ENCODE assay signal across 8 cellular contexts in the genomic region with DNA sequence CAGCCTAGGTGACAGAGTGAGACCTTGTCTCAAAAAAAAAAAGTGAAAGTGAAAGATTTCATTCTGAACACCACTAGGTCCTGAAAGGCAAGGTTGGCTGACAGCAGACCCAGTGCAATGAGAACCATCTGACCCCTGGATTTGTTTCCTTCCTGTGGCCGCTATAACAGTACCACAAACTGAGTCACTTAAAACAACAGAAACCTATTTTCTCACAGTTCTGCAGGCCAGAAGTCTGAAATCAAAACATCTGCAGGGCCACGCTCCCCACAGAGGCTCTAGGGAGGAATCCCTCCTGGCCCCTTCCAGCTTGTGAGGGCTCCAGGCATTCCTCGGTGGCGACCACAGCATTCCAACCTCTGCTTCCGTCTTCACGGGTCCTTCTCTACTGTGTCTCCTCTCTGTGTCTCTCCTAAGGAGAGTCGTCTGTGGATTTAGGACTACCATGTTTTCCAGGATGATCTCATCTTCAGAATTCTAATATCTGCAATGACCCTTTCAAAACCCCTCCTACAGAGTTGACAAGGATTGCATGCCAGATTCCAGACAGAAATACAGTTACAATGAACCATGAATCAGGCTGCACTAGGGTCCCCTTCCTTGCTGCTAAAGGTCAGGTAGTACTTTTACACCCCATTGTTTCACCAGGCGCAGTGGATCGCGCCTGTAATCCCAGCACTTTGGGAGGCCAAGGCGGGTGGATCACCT.
DNase-seq lines count a peak whose midpoint lies in the region; ATAC-seq and TF ChIP-seq lines count a peak whose summit lies in the region.
"Not testable (repeated sequence)": the region's sequence is repeated elsewhere in the genome, so short reads cannot be mapped to it uniquely, and the experiment has no call there.

No MANE protein-coding gene starts in this region.

- not testable (repeated sequence) for H3K4me3 ChIP-seq in NT2/D1 (ENCODE audit: insufficient read length, low read depth); epithelial cell of proximal tubule (ENCODE audit: low read depth, low read length); mesodermal cell (ENCODE audit: extremely low read depth, insufficient read depth, low read length, poor library complexity, severe bottlenecking)

- peak; percentile 65 for DNase-seq in GM10248 (ENCODE audit: extremely low spot score)
- DNase-seq in NT2/D1 (ENCODE audit: low read depth, low spot score), result peak; percentile 62
- DNase-seq in activated T-cell treated with anti-CD3 and anti-CD28 coated beads, Interleukin-2, amount 50 U/mL, for 72 hours, result peak; percentile 39 to 59
- DNase-seq in epithelial cell of proximal tubule (ENCODE audit: low read depth), result peak; percentile 20
- not testable (repeated sequence) for DNase-seq in type B pancreatic cell (ENCODE audit: extremely low spot score, unreplicated experiment)

- not testable (repeated sequence) for H3K9me3 Mint-ChIP-seq in activated T-cell treated with anti-CD3 and anti-CD28 coated beads, Interleukin-2, amount 50 U/mL, for 72 hours; type B pancreatic cell

- H3K9ac ChIP-seq in NT2/D1 (ENCODE audit: insufficient read length, low read depth), result not testable (repeated sequence)

- H3K4me3 Mint-ChIP-seq in activated T-cell treated with anti-CD3 and anti-CD28 coated beads, Interleukin-2, amount 50 U/mL, for 72 hours, result peak overlapping the region; percentile 45 to 57
- peak overlapping the region; percentile 11 for H3K4me3 Mint-ChIP-seq in type B pancreatic cell

- H3K4me1 Mint-ChIP-seq in activated T-cell treated with anti-CD3 and anti-CD28 coated beads, Interleukin-2, amount 50 U/mL, for 72 hours (ENCODE audit: low read depth), result peaks cover 16% of the 10 kb centered on the region
- peaks cover 16% of the 10 kb centered on the region for H3K4me1 Mint-ChIP-seq in type B pancreatic cell (ENCODE audit: unreplicated experiment)

- WGBS in mesodermal cell (ENCODE audit: insufficient coverage in 2 of 2), 2 experiments, result 40 to 47% methylated on average over 6 to 10 of the region's 11 CpGs

- not testable (repeated sequence) for H3K36me3 Mint-ChIP-seq in activated T-cell treated with anti-CD3 and anti-CD28 coated beads, Interleukin-2, amount 50 U/mL, for 72 hours (ENCODE audit: insufficient read depth in 2 of 2); type B pancreatic cell

- CTCF ChIA-PET in GM10248 (lab: Yijun Ruan, JAX), result not testable (repeated sequence)

- H3K27me3 ChIP-seq in NT2/D1 (ENCODE audit: insufficient read depth, insufficient read length), result not testable (repeated sequence)

- TF ChIP-seq CTCF in GM10248 (IDR thresholded peaks at IDR 0.05; ENCODE audit: control extremely low read depth, extremely low read depth, low read depth, missing control alignments); epithelial cell of proximal tubule (conservative IDR thresholded peaks at IDR 0.05; ENCODE audit: low read depth, low read length); type B pancreatic cell (conservative IDR thresholded peaks at IDR 0.05): not testable (repeated sequence)

- not testable (repeated sequence) for H3K4me1 ChIP-seq in NT2/D1 (ENCODE audit: insufficient read depth, insufficient read length); mesodermal cell (ENCODE audit: control insufficient read depth, insufficient read depth, low read length, poor library complexity, severe bottlenecking)

- not testable (repeated sequence) for H3K9me3 ChIP-seq in NT2/D1 (ENCODE audit: insufficient read depth, low read length); mesodermal cell (ENCODE audit: control insufficient read depth, low read length)

- peak overlapping the region; percentile 85 for H3K27ac ChIP-seq in mesodermal cell (ENCODE audit: low read depth, low read length, severe bottlenecking)

- ATAC-seq in GM21390 (IDR thresholded peaks at IDR 0.05; ENCODE audit: unreplicated experiment), result peak; percentile 89
- peak; percentile 92 for ATAC-seq in HG03097 (IDR thresholded peaks at IDR 0.05; ENCODE audit: low FRiP score, unreplicated experiment)
- ATAC-seq in activated T-cell treated with anti-CD3 and anti-CD28 coated beads, Interleukin-2, amount 50 U/mL, for 72 hours (replicated peaks in 1 of 2), result peak; percentile 99 to 100

- peak overlapping the region; percentile 60 for H3K27ac Mint-ChIP-seq in activated T-cell treated with anti-CD3 and anti-CD28 coated beads, Interleukin-2, amount 50 U/mL, for 72 hours
- peak overlapping the region; percentile 39 for H3K27ac Mint-ChIP-seq in type B pancreatic cell

- H3K27me3 Mint-ChIP-seq in activated T-cell treated with anti-CD3 and anti-CD28 coated beads, Interleukin-2, amount 50 U/mL, for 72 hours (ENCODE audit: low read depth); type B pancreatic cell: not testable (repeated sequence)

- POLR2A ChIA-PET in GM10248 (lab: Yijun Ruan, JAX), result not testable (repeated sequence)

- H3K36me3 ChIP-seq in NT2/D1 (ENCODE audit: insufficient read depth, insufficient read length, low read length); mesodermal cell (ENCODE audit: control insufficient read depth, insufficient read depth, low read length): not testable (repeated sequence)
